30 cellular contexts compared by ENCODE assay signal in genomic region chr10:87923233-87923632, GRCh38. TPM values are rescaled to one million over a fixed set of nuclear protein-coding genes. Genes with fewer than 3 reads are reported as not detected.
DNase-seq lines count a peak whose midpoint lies in the region; ATAC-seq, FAIRE-seq and TF ChIP-seq lines count a peak whose summit lies in the region.
"Had no signal": no experiment of that assay in that cellular context is flagged by ENCODE, and none has a peak within 500 bp of the region (broad histone marks: within the 10 kb centered on the region; RNA-seq: fewer than 3 reads in every experiment).

No MANE protein-coding gene starts in this region.

- peak overlapping the region in 6 of 7 donors; percentile 27 to 86 (median 62) for H3K27ac Mint-ChIP-seq in CD14-positive monocyte
- peak overlapping the region; percentile 23 for H3K27ac Mint-ChIP-seq in central memory CD8-positive, alpha-beta T cell (ENCODE audit: low read depth)
- H3K27ac Mint-ChIP-seq in activated T-cell treated with anti-CD3 and anti-CD28 coated beads, Interleukin-2, amount 50 U/mL, for 24 hours: no peak overlapping the region
- H3K27ac Mint-ChIP-seq: activated naive CD4-positive, alpha-beta T cell treated with anti-CD3 and anti-CD28 coated beads, Interleukin-2, amount 10 ng/mL, durations not matched to agents 7 days and 5 days; T-helper 1 cell treated with Interleukin-12 subunit alpha and Interleukin-12 subunit beta and Interleukin-4 antibody, amounts not matched to agents 30 μg/mL and 1 μg/mL, for 36 hours had no signal

- intact Hi-C loops in CD14-positive monocyte (cut with micrococcal nuclease): no loop called here
- intact Hi-C loops in spleen (cut with DNase I; ENCODE audit: low total_unique reads): no loop called here
- intact Hi-C loops in left ventricle myocardium inferior (cut with micrococcal nuclease): no loop called here

- no peak overlapping the region for H3K4me3 Mint-ChIP-seq in CD14-positive monocyte
- H3K4me3 Mint-ChIP-seq in central memory CD8-positive, alpha-beta T cell: no peak overlapping the region
- no peak overlapping the region for H3K4me3 Mint-ChIP-seq in activated T-cell treated with anti-CD3 and anti-CD28 coated beads, Interleukin-2, amount 50 U/mL, for 24 hours
- H3K4me3 Mint-ChIP-seq: activated naive CD4-positive, alpha-beta T cell treated with anti-CD3 and anti-CD28 coated beads, Interleukin-2, amount 10 ng/mL, durations not matched to agents 7 days and 5 days; T-helper 1 cell treated with Interleukin-12 subunit alpha and Interleukin-12 subunit beta and Interleukin-4 antibody, amounts not matched to agents 30 μg/mL and 1 μg/mL, for 36 hours had no signal

- TF ChIP-seq CTCF in CD14-positive monocyte (IDR thresholded peaks at IDR 0.05) (no peak), spleen (IDR thresholded peaks at IDR 0.05 in 8 of 11, conservative IDR thresholded peaks at IDR 0.05 in 3 of 11) (no peak), left ventricle myocardium inferior (IDR thresholded peaks at IDR 0.05; ENCODE audit: borderline replicate concordance) (no peak)

- TF ChIP-seq POLR2A in GM12891 (IDR thresholded peaks at IDR 0.05; ENCODE audit: low read depth, low read length) (no peak), spleen (IDR thresholded peaks at IDR 0.05) (no peak)

- H3K4me1 ChIP-seq in spleen: peaks cover 40 to 100% (median 85%) of the 10 kb centered on the region in 6 donors
- H3K4me1 ChIP-seq in left ventricle myocardium inferior: peaks cover 95% of the 10 kb centered on the region
- H3K4me1 ChIP-seq: prostate gland had no signal

- WGBS in spleen, 5 donors: 68 to 97% (median 85%) methylated on average over 4 of the region's 4 CpGs

- no peak for DNase-seq in CD14-positive monocyte (ENCODE audit: low spot score)
- no peak for DNase-seq in GM12891 (ENCODE audit: insufficient read length, low spot score)
- no peak for DNase-seq in central memory CD8-positive, alpha-beta T cell (ENCODE audit: low spot score in 2 of 2)
- DNase-seq in spleen: no peak
- no peak for DNase-seq in activated T-cell treated with anti-CD3 and anti-CD28 coated beads, Interleukin-2, amount 50 U/mL, for 24 hours
- no peak for DNase-seq in effector CD8-positive, alpha-beta T cell (lab: John Stamatoyannopoulos, UW)
- no peak for DNase-seq in left ventricle myocardium inferior
- DNase-seq: activated CD4-positive, alpha-beta T cell treated with anti-CD3 and anti-CD28 coated beads, Interleukin-2, amount 50 U/mL, for 48 hours; activated CD4-positive, CD25-positive, alpha-beta regulatory T cell; activated naive CD4-positive, alpha-beta T cell treated with anti-CD3 and anti-CD28 coated beads, Interleukin-2, amount 10 ng/mL, durations not matched to agents 7 days and 5 days; cortex of kidney; glutamatergic neuron; mesenchymal stem cell; MM.1S; NCI-H1105 treated with DMSO at 0.1 percent for 48 hours; NCI-H2029; NCI-H2227 treated with DMSO at 0.1 percent for 48 hours; NCI-H526 treated with DMSO at 0.1 percent for 48 hours; right lobe of liver; Right ventricle myocardium superior; stimulated activated CD8-positive, alpha-beta memory T cell treated with anti-CD3 and anti-CD28 coated beads, Interleukin-4, amount 100 ng/mL, for 48 hours; stomach; tibial artery had no signal

- H3K27me3 ChIP-seq in spleen (replicated peaks in 1 of 7) (no peaks in the 10 kb centered on the region), left ventricle myocardium inferior (ENCODE audit: low read depth) (no peaks in the 10 kb centered on the region)
- H3K27me3 ChIP-seq: right lobe of liver, stomach, tibial artery had no signal

- H3K27me3 Mint-ChIP-seq in CD14-positive monocyte (ENCODE audit: low read depth in 3 of 3): no peaks in the 10 kb centered on the region
- no peaks in the 10 kb centered on the region for H3K27me3 Mint-ChIP-seq in central memory CD8-positive, alpha-beta T cell
- H3K27me3 Mint-ChIP-seq in activated T-cell treated with anti-CD3 and anti-CD28 coated beads, Interleukin-2, amount 50 U/mL, for 24 hours: no peaks in the 10 kb centered on the region
- H3K27me3 Mint-ChIP-seq: activated naive CD4-positive, alpha-beta T cell treated with anti-CD3 and anti-CD28 coated beads, Interleukin-2, amount 10 ng/mL, durations not matched to agents 7 days and 5 days had no signal

- no peak overlapping the region for H3K4me3 ChIP-seq in spleen
- no peak overlapping the region for H3K4me3 ChIP-seq in left ventricle myocardium inferior
- H3K4me3 ChIP-seq: K562, prostate gland, right lobe of liver, stomach, tibial artery had no signal

- H3K27ac ChIP-seq in spleen: peak overlapping the region in 7 of 8 donors; percentile 31 to 76 (median 56)
- no peak overlapping the region for H3K27ac ChIP-seq in left ventricle myocardium inferior (replicated peaks)
- H3K27ac ChIP-seq: prostate gland, right lobe of liver, tibial artery had no signal

- peaks cover 0 to 5% (median 2%) of the 10 kb centered on the region in 7 donors for H3K9me3 Mint-ChIP-seq in CD14-positive monocyte
- H3K9me3 Mint-ChIP-seq in central memory CD8-positive, alpha-beta T cell: no peaks in the 10 kb centered on the region
- H3K9me3 Mint-ChIP-seq in activated T-cell treated with anti-CD3 and anti-CD28 coated beads, Interleukin-2, amount 50 U/mL, for 24 hours: peaks cover 4% of the 10 kb centered on the region
- H3K9me3 Mint-ChIP-seq: activated naive CD4-positive, alpha-beta T cell treated with anti-CD3 and anti-CD28 coated beads, Interleukin-2, amount 10 ng/mL, durations not matched to agents 7 days and 5 days; T-helper 1 cell treated with Interleukin-12 subunit alpha and Interleukin-12 subunit beta and Interleukin-4 antibody, amounts not matched to agents 30 μg/mL and 1 μg/mL, for 36 hours had no signal

- H3K36me3 ChIP-seq in spleen (peaks cover 0 to 53% (median 0%) of the 10 kb centered on the region in 6 donors), left ventricle myocardium inferior (peaks cover 5% of the 10 kb centered on the region)
- H3K36me3 ChIP-seq: prostate gland, tibial artery had no signal

- H3K36me3 Mint-ChIP-seq in CD14-positive monocyte: peaks cover 47 to 51% of the 10 kb centered on the region in 2 donors
- peaks cover 9% of the 10 kb centered on the region for H3K36me3 Mint-ChIP-seq in central memory CD8-positive, alpha-beta T cell (ENCODE audit: insufficient read depth)
- peaks cover 75% of the 10 kb centered on the region for H3K36me3 Mint-ChIP-seq in activated T-cell treated with anti-CD3 and anti-CD28 coated beads, Interleukin-2, amount 50 U/mL, for 24 hours (ENCODE audit: low read depth)

- peak; percentile 9 for FAIRE-seq in GM12891 (lab: Jason Lieb, UNC)
- FAIRE-seq: astrocyte, K562 had no signal

- H3K4me1 Mint-ChIP-seq in CD14-positive monocyte: peaks cover 73% of the 10 kb centered on the region
- peaks cover 78% of the 10 kb centered on the region for H3K4me1 Mint-ChIP-seq in central memory CD8-positive, alpha-beta T cell
- peaks cover 80% of the 10 kb centered on the region for H3K4me1 Mint-ChIP-seq in activated T-cell treated with anti-CD3 and anti-CD28 coated beads, Interleukin-2, amount 50 U/mL, for 24 hours (ENCODE audit: low read depth)

- ATAC-seq in central memory CD8-positive, alpha-beta T cell (replicated peaks; ENCODE audit: extremely low read depth, poor library complexity, severe bottlenecking): no peak
- ATAC-seq: K562, Panc1, SK-N-SH treated with all-trans-retinoic acid at 6 μM for 48 hours had no signal

- H3K9me3 ChIP-seq in spleen (peaks cover 0 to 5% (median 0%) of the 10 kb centered on the region in 8 donors), left ventricle myocardium inferior (replicated peaks) (no peaks in the 10 kb centered on the region)
- H3K9me3 ChIP-seq: prostate gland, right lobe of liver, stomach, tibial artery had no signal

TF ChIP-seq in GM12891, 5 proteins besides CTCF, POLR2A, EP300 and RAD21:
- TF ChIP-seq POU2F2 (IDR thresholded peaks at IDR 0.05; ENCODE audit: low read depth, low read length) (no peak), PAX5 (IDR thresholded peaks at IDR 0.05; ENCODE audit: insufficient read depth, low read length, severe bottlenecking) (no peak), POLR2AphosphoS5 (IDR thresholded peaks at IDR 0.05; ENCODE audit: low read depth, low read length) (no peak), TAF1 (IDR thresholded peaks at IDR 0.05; ENCODE audit: low read depth, low read length) (no peak), SPI1 (IDR thresholded peaks at IDR 0.05; ENCODE audit: low read depth, low read length) (no peak)
TF ChIP-seq in GM12891: peak in this region for 0.

RNA-seq across cellular contexts. Expression of gene PTEN, which starts 59.8 kb away (rescaled TPM):
- 10 to 100 TPM; 37.7 to 57.6 TPM for polyA plus RNA-seq in CD14-positive monocyte
- polyA plus RNA-seq in GM12891 (2012; ENCODE audit: low read depth, missing spikeins): 70.9 TPM
- total RNA-seq in spleen: 100 to 1,000 TPM; 144 to 300 (median 212) TPM
- polyA plus RNA-seq in spleen: 10 to 100 TPM; 38.1 to 47.0 (median 42.0) TPM
- total RNA-seq in left ventricle myocardium inferior: 49.9 TPM
- total RNA-seq: H4 had no signal

RNA-seq across cellular contexts. Expression of gene KLLN, which starts 59.9 kb away (rescaled TPM):
- polyA plus RNA-seq in CD14-positive monocyte: under 1 TPM; 0.12 to 0.23 TPM
- polyA plus RNA-seq in GM12891 (2012; ENCODE audit: low read depth, missing spikeins): 1.0 TPM
- 1 to 10 TPM in 5 of 7 donors, under 1 TPM in 2; 0.54 to 2.2 (median 1.4) TPM for total RNA-seq in spleen
- under 1 TPM; 0.52 to 0.93 (median 0.80) TPM for polyA plus RNA-seq in spleen
- 0.19 TPM for total RNA-seq in left ventricle myocardium inferior
- total RNA-seq: H4 had no signal
